Comparison of ENCODE assay signal across 8 cellular contexts in the genomic region with DNA sequence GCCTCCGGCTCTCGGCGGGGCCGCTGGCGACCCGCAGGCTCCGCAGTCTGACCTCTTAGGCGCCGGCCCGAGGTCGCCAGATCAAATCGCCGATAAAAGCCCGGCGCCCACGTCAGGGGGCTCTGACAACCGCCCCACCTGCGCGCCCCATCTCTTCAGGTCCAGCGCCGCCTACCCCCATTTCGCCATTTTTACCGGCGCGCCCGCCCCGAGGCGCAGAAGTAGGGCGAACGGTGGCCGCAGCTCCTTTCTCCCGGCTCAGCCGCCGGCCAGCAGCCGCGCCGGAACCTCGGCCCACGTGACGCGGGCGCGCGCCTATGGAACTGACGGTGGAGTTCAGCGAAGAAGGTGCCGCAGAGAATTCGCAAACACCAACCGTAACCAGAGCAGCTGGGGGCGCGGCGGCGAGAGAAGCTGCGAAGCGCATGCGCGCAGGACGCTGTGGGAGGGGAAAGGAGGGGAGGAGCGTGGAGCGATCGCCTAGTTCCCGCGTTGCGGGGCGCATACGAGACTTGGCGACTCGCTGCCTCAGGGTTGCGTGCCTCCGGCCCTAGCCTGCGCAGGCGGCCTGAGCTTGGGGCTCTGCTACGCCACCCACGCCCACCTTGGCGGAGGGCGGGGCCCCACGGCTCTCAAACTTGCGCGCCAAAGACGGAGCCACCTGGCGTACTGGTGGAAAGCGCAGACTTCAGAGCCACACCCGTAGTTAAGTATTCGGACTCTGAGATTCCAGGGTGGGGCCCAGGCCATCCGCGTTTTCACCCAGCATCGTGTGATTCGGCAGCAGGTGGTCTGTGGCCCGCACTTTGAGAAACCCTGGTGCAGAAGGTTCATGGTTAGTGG. TPM values are rescaled to one million over a fixed set of nuclear protein-coding genes. Genes with fewer than 3 reads are reported as not detected.
DNase-seq lines count a peak whose midpoint lies in the region; TF ChIP-seq lines count a peak whose summit lies in the region.

A gene with protein sequence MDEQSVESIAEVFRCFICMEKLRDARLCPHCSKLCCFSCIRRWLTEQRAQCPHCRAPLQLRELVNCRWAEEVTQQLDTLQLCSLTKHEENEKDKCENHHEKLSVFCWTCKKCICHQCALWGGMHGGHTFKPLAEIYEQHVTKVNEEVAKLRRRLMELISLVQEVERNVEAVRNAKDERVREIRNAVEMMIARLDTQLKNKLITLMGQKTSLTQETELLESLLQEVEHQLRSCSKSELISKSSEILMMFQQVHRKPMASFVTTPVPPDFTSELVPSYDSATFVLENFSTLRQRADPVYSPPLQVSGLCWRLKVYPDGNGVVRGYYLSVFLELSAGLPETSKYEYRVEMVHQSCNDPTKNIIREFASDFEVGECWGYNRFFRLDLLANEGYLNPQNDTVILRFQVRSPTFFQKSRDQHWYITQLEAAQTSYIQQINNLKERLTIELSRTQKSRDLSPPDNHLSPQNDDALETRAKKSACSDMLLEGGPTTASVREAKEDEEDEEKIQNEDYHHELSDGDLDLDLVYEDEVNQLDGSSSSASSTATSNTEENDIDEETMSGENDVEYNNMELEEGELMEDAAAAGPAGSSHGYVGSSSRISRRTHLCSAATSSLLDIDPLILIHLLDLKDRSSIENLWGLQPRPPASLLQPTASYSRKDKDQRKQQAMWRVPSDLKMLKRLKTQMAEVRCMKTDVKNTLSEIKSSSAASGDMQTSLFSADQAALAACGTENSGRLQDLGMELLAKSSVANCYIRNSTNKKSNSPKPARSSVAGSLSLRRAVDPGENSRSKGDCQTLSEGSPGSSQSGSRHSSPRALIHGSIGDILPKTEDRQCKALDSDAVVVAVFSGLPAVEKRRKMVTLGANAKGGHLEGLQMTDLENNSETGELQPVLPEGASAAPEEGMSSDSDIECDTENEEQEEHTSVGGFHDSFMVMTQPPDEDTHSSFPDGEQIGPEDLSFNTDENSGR (minus strand): TSS at position 418 of the 843 bp plus-strand sequence. CDS start 419 bp downstream, outside the sequence.

- peaks cover 9% of the 10 kb centered on the region for H3K4me1 ChIP-seq in effector memory CD4-positive, alpha-beta T cell (ENCODE audit: control insufficient read depth, insufficient read depth, low read length, poor library complexity, severe bottlenecking)

- no peaks in the 10 kb centered on the region for H3K27me3 ChIP-seq in effector memory CD4-positive, alpha-beta T cell (replicated peaks; ENCODE audit: control insufficient read depth, insufficient read depth, low read length, poor library complexity, severe bottlenecking)

- CTCF ChIA-PET in activated CD8-positive, alpha-beta memory T cell treated with anti-CD3 and anti-CD28 coated beads for 36 hours (lab: Charles Lee), result interaction anchor here (0.6 to 2.5 kb wide), 3 partner anchors 44 to 588 kb away, joined by 3 to 7 read pairs (median 3); no protein-coding TSS in a partner anchor

- H3K36me3 ChIP-seq in effector memory CD4-positive, alpha-beta T cell (ENCODE audit: control insufficient read depth, insufficient read depth, low read length), result peaks cover 5% of the 10 kb centered on the region

- peak; percentile 99 for DNase-seq in COLO829 (ENCODE audit: low spot score)
- DNase-seq in GM20000 (ENCODE audit: low spot score), result peak; percentile 98
- peak; percentile 99 for DNase-seq in HT-29 (ENCODE audit: low spot score)
- DNase-seq in NOMO-1 (lab: John Stamatoyannopoulos, UW; ENCODE audit: unreplicated experiment in 2 of 2), result peak; percentile 97 to 99
- peak; percentile 97 to 98 (median 98) for DNase-seq in effector memory CD4-positive, alpha-beta T cell
- DNase-seq in medulla oblongata (ENCODE audit: extremely low spot score), result peak; percentile 97
- peak; percentile 98 for DNase-seq in stimulated activated CD8-positive, alpha-beta memory T cell treated with anti-CD3 and anti-CD28 coated beads, Interleukin-12 subunit alpha, Interleukin-12 subunit beta, amount 100 ng/mL, for 1 hour (ENCODE audit: low read depth)

- peak within 1 kb of the TSS; percentile 87 for H3K27ac ChIP-seq in effector memory CD4-positive, alpha-beta T cell (ENCODE audit: insufficient read depth, low read length, poor library complexity, severe bottlenecking)

- TF ChIP-seq CTCF in GM20000 (IDR thresholded peaks at IDR 0.05; ENCODE audit: extremely low read depth, missing control alignments), result no peak

- POLR2A ChIA-PET in activated CD8-positive, alpha-beta memory T cell treated with anti-CD3 and anti-CD28 coated beads for 36 hours (lab: Charles Lee), result interaction anchor here (0.6 to 2.1 kb wide), 4 partner anchors 45 to 475 kb away, joined by 3 to 19 read pairs (median 8); partner anchors contain the start of genes PRR11, SKA2 and SMG8

- H3K9me3 ChIP-seq in effector memory CD4-positive, alpha-beta T cell (ENCODE audit: control insufficient read depth, low read length), result no peaks in the 10 kb centered on the region

- peak within 1 kb of the TSS; percentile 95 for H3K4me3 ChIP-seq in effector memory CD4-positive, alpha-beta T cell (ENCODE audit: insufficient read depth, low read depth, low read length, poor library complexity, severe bottlenecking)

RNA-seq across cellular contexts. Expression of the gene that starts here (rescaled TPM):
- total RNA-seq in HT-29 (2014; rRNA removed; shearing (Covaris generic)), result 18.0 and 21.7 TPM in 2 replicates
- 10 to 100 TPM; 26.5 to 28.6 TPM for total RNA-seq in activated CD8-positive, alpha-beta memory T cell treated with anti-CD3 and anti-CD28 coated beads for 36 hours

Comparison
In these comparisons a context has a peak if more than half of its experiments do, and no peak if none do; other contexts are left out.
1. Peak in every context shown above with its lines: DNase-seq, H3K4me3 ChIP-seq and H3K27ac ChIP-seq.